1 cellular context compared by ENCODE assay signal in genomic region chr2:101533611-101534601, GRCh38.
A peak's percentile ranks its signal among the peaks of the same experiment; 100 is the strongest.
TF ChIP-seq lines count a peak whose summit lies in the region.

No MANE protein-coding gene starts in this region.

TF ChIP-seq in HepG2, 621 proteins besides CTCF, POLR2A, EP300 and RAD21 (continued from another document and continues in another):
- TF ChIP-seq, protein P1, sequence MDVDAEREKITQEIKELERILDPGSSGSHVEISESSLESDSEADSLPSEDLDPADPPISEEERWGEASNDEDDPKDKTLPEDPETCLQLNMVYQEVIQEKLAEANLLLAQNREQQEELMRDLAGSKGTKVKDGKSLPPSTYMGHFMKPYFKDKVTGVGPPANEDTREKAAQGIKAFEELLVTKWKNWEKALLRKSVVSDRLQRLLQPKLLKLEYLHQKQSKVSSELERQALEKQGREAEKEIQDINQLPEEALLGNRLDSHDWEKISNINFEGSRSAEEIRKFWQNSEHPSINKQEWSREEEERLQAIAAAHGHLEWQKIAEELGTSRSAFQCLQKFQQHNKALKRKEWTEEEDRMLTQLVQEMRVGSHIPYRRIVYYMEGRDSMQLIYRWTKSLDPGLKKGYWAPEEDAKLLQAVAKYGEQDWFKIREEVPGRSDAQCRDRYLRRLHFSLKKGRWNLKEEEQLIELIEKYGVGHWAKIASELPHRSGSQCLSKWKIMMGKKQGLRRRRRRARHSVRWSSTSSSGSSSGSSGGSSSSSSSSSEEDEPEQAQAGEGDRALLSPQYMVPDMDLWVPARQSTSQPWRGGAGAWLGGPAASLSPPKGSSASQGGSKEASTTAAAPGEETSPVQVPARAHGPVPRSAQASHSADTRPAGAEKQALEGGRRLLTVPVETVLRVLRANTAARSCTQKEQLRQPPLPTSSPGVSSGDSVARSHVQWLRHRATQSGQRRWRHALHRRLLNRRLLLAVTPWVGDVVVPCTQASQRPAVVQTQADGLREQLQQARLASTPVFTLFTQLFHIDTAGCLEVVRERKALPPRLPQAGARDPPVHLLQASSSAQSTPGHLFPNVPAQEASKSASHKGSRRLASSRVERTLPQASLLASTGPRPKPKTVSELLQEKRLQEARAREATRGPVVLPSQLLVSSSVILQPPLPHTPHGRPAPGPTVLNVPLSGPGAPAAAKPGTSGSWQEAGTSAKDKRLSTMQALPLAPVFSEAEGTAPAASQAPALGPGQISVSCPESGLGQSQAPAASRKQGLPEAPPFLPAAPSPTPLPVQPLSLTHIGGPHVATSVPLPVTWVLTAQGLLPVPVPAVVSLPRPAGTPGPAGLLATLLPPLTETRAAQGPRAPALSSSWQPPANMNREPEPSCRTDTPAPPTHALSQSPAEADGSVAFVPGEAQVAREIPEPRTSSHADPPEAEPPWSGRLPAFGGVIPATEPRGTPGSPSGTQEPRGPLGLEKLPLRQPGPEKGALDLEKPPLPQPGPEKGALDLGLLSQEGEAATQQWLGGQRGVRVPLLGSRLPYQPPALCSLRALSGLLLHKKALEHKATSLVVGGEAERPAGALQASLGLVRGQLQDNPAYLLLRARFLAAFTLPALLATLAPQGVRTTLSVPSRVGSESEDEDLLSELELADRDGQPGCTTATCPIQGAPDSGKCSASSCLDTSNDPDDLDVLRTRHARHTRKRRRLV (CRISPR knock-in tag; IDR thresholded peaks at IDR 0.05), result 0 out of 2 replicates have a peak, but pooled peaks have one; percentile 31
- no peak for TF ChIP-seq DNMT3B (CRISPR knock-in tag; conservative IDR thresholded peaks at IDR 0.05)
- TF ChIP-seq, protein P2, sequence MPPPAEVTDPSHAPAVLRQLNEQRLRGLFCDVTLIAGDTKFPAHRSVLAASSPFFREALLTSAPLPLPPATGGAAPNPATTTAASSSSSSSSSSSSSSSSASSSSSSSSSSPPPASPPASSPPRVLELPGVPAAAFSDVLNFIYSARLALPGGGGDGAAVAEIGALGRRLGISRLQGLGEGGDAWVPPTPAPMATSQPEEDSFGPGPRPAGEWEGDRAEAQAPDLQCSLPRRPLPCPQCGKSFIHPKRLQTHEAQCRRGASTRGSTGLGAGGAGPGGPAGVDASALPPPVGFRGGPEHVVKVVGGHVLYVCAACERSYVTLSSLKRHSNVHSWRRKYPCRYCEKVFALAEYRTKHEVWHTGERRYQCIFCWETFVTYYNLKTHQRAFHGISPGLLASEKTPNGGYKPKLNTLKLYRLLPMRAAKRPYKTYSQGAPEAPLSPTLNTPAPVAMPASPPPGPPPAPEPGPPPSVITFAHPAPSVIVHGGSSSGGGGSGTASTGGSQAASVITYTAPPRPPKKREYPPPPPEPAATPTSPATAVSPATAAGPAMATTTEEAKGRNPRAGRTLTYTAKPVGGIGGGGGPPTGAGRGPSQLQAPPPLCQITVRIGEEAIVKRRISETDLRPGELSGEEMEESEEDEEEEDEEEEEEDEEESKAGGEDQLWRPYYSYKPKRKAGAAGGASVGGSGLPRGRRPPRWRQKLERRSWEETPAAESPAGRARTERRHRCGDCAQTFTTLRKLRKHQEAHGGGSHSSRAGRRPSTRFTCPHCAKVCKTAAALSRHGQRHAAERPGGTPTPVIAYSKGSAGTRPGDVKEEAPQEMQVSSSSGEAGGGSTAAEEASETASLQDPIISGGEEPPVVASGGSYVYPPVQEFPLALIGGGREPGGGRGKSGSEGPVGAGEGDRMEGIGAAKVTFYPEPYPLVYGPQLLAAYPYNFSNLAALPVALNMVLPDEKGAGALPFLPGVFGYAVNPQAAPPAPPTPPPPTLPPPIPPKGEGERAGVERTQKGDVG (CRISPR knock-in tag; IDR thresholded peaks at IDR 0.05; ENCODE audit: borderline replicate concordance), result peak; percentile 43; the same call in 1 of the 2 replicates
- TF ChIP-seq, protein P3, sequence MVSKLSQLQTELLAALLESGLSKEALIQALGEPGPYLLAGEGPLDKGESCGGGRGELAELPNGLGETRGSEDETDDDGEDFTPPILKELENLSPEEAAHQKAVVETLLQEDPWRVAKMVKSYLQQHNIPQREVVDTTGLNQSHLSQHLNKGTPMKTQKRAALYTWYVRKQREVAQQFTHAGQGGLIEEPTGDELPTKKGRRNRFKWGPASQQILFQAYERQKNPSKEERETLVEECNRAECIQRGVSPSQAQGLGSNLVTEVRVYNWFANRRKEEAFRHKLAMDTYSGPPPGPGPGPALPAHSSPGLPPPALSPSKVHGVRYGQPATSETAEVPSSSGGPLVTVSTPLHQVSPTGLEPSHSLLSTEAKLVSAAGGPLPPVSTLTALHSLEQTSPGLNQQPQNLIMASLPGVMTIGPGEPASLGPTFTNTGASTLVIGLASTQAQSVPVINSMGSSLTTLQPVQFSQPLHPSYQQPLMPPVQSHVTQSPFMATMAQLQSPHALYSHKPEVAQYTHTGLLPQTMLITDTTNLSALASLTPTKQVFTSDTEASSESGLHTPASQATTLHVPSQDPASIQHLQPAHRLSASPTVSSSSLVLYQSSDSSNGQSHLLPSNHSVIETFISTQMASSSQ (IDR thresholded peaks at IDR 0.05; ENCODE audit: low read depth), result 0 out of 2 replicates have a peak, but pooled peaks have one; percentile 4
- TF ChIP-seq, protein P3 (CRISPR knock-in tag; IDR thresholded peaks at IDR 0.05; ENCODE audit: borderline replicate concordance), result no peak
- TF ChIP-seq, protein P4, sequence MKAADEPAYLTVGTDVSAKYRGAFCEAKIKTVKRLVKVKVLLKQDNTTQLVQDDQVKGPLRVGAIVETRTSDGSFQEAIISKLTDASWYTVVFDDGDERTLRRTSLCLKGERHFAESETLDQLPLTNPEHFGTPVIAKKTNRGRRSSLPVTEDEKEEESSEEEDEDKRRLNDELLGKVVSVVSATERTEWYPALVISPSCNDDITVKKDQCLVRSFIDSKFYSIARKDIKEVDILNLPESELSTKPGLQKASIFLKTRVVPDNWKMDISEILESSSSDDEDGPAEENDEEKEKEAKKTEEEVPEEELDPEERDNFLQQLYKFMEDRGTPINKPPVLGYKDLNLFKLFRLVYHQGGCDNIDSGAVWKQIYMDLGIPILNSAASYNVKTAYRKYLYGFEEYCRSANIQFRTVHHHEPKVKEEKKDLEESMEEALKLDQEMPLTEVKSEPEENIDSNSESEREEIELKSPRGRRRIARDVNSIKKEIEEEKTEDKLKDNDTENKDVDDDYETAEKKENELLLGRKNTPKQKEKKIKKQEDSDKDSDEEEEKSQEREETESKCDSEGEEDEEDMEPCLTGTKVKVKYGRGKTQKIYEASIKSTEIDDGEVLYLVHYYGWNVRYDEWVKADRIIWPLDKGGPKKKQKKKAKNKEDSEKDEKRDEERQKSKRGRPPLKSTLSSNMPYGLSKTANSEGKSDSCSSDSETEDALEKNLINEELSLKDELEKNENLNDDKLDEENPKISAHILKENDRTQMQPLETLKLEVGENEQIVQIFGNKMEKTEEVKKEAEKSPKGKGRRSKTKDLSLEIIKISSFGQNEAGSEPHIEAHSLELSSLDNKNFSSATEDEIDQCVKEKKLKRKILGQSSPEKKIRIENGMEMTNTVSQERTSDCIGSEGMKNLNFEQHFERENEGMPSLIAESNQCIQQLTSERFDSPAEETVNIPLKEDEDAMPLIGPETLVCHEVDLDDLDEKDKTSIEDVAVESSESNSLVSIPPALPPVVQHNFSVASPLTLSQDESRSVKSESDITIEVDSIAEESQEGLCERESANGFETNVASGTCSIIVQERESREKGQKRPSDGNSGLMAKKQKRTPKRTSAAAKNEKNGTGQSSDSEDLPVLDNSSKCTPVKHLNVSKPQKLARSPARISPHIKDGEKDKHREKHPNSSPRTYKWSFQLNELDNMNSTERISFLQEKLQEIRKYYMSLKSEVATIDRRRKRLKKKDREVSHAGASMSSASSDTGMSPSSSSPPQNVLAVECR (CRISPR knock-in tag; IDR thresholded peaks at IDR 0.05; ENCODE audit: borderline replicate concordance), result no peak
- TF ChIP-seq ZNF749 (CRISPR knock-in tag; IDR thresholded peaks at IDR 0.05; ENCODE audit: borderline replicate concordance), result no peak
- TF ChIP-seq, protein P5, sequence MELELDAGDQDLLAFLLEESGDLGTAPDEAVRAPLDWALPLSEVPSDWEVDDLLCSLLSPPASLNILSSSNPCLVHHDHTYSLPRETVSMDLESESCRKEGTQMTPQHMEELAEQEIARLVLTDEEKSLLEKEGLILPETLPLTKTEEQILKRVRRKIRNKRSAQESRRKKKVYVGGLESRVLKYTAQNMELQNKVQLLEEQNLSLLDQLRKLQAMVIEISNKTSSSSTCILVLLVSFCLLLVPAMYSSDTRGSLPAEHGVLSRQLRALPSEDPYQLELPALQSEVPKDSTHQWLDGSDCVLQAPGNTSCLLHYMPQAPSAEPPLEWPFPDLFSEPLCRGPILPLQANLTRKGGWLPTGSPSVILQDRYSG (CRISPR knock-in tag; IDR thresholded peaks at IDR 0.05), result no peak
- no peak for TF ChIP-seq ZNF781 (CRISPR knock-in tag; IDR thresholded peaks at IDR 0.05; ENCODE audit: borderline replicate concordance, not compliant biosample characterization)
- no peak for TF ChIP-seq SOX6 (IDR thresholded peaks at IDR 0.05)
- TF ChIP-seq SOX6 (CRISPR knock-in tag; IDR thresholded peaks at IDR 0.05), result 0 out of 2 replicates have a peak, but pooled peaks have one; percentile 22
- no peak for TF ChIP-seq DZIP1 (CRISPR knock-in tag; IDR thresholded peaks at IDR 0.05)
- TF ChIP-seq SOX5 (CRISPR knock-in tag; IDR thresholded peaks at IDR 0.05; ENCODE audit: borderline replicate concordance), result peak; percentile 11; the same call in 1 of the 2 replicates
- 0 out of 2 replicates have a peak, but pooled peaks have one; percentile 27 for TF ChIP-seq POGZ (CRISPR knock-in tag; IDR thresholded peaks at IDR 0.05)
- TF ChIP-seq TRIM22 (IDR thresholded peaks at IDR 0.05), result no peak
- TF ChIP-seq ZNF543 (CRISPR knock-in tag; IDR thresholded peaks at IDR 0.05), result 0 out of 2 replicates have a peak, but pooled peaks have one; percentile 21
- 0 out of 2 replicates have a peak, but pooled peaks have one; percentile 25 for TF ChIP-seq RFX5 (IDR thresholded peaks at IDR 0.05; ENCODE audit: low read depth, low read length)
- no peak for TF ChIP-seq IKZF5 (CRISPR knock-in tag; IDR thresholded peaks at IDR 0.05)
- TF ChIP-seq HNRNPLL (IDR thresholded peaks at IDR 0.05; ENCODE audit: low read depth, low read length, poor library complexity, severe bottlenecking), result no peak
